In the genomic region with DNA sequence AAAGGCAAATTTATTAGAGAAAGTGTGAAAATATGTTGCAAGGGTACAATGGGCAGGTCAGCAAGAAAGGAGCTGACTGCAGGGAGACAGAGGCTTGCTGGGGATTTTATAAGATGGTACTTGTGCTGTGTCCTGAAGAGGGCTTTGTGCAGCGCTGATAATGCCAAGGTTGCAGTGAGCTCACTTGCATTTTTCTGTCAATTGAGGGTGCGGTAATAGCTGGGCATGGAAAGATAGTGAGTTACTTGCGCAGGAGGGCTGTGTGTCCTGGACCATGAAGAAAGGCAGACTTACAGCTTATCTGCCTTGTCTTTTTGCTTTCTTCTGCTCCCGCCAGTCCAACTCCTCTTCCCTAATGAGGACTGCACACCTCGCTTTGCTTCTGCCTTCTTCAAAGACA, we compare ENCODE assay signal across 19 cellular contexts.
"Had no signal": no experiment of that assay in that cellular context is flagged by ENCODE, and none has a peak within 500 bp of the region (broad histone marks: within the 10 kb centered on the region; RNA-seq: fewer than 3 reads in every experiment).

No MANE protein-coding gene starts in this region.

- H3K9me3 Mint-ChIP-seq: activated CD4-positive, alpha-beta memory T cell treated with anti-CD3 and anti-CD28 coated beads for 36 hours; activated naive CD8-positive, alpha-beta T cell treated with anti-CD3 and anti-CD28 coated beads for 36 hours; natural killer cell; stimulated activated naive B cell treated with anti-CD40 and anti-IgM and Interleukin-4, amounts not matched to agents 10 μg/mL and 1 μg/mL and 100 μg/mL, for 72 hours; T-helper 2 cell treated with Interferon-gamma antibody and Interleukin-4, amounts not matched to agents 5 μg/mL and 100 μg/mL, for 36 hours had no signal

- H3K27me3 Mint-ChIP-seq: activated CD4-positive, alpha-beta memory T cell treated with anti-CD3 and anti-CD28 coated beads for 36 hours; activated naive CD8-positive, alpha-beta T cell treated with anti-CD3 and anti-CD28 coated beads for 36 hours; stimulated activated naive B cell treated with anti-CD40 and anti-IgM and Interleukin-4, amounts not matched to agents 10 μg/mL and 1 μg/mL and 100 μg/mL, for 72 hours had no signal

- ATAC-seq: left cardiac atrium; natural killer cell; pancreas; right lobe of liver; stimulated activated naive B cell treated with anti-CD40 and anti-IgM and Interleukin-4, amounts not matched to agents 10 μg/mL and 1 μg/mL and 100 μg/mL, for 72 hours; upper lobe of right lung had no signal

- DNase-seq: activated CD4-positive, alpha-beta memory T cell treated with anti-CD3 and anti-CD28 coated beads for 36 hours; activated CD4-positive, CD25-positive, alpha-beta regulatory T cell treated with anti-CD3 and anti-CD28 coated beads, Interleukin-2, amount 50 U/mL, for 72 hours; activated gamma-delta T cell; activated naive CD8-positive, alpha-beta T cell treated with anti-CD3 and anti-CD28 coated beads for 36 hours; activated T-cell treated with anti-CD3 and anti-CD28 coated beads, Interleukin-2, amount 50 U/mL, for 1 hour; amygdala; dermis blood vessel endothelial cell; effector memory CD4-positive, alpha-beta T cell; hippocampal formation; left cardiac atrium; mesendoderm; natural killer cell; pancreas; right lobe of liver; stimulated activated CD4-positive, alpha-beta T cell treated with anti-CD3 and anti-CD28 coated beads, Interleukin-4, amount 100 ng/mL, for 24 hours; stimulated activated naive B cell treated with anti-CD40 and anti-IgM and Interleukin-4, amounts not matched to agents 10 μg/mL and 1 μg/mL and 100 μg/mL, for 72 hours; SW 1271; upper lobe of right lung had no signal

- H3K27ac Mint-ChIP-seq: activated CD4-positive, alpha-beta memory T cell treated with anti-CD3 and anti-CD28 coated beads for 36 hours; activated naive CD8-positive, alpha-beta T cell treated with anti-CD3 and anti-CD28 coated beads for 36 hours; natural killer cell; stimulated activated naive B cell treated with anti-CD40 and anti-IgM and Interleukin-4, amounts not matched to agents 10 μg/mL and 1 μg/mL and 100 μg/mL, for 72 hours; T-helper 2 cell treated with Interferon-gamma antibody and Interleukin-4, amounts not matched to agents 5 μg/mL and 100 μg/mL, for 36 hours had no signal

- H3K4me3 Mint-ChIP-seq: activated CD4-positive, alpha-beta memory T cell treated with anti-CD3 and anti-CD28 coated beads for 36 hours; activated naive CD8-positive, alpha-beta T cell treated with anti-CD3 and anti-CD28 coated beads for 36 hours; natural killer cell; stimulated activated naive B cell treated with anti-CD40 and anti-IgM and Interleukin-4, amounts not matched to agents 10 μg/mL and 1 μg/mL and 100 μg/mL, for 72 hours; T-helper 2 cell treated with Interferon-gamma antibody and Interleukin-4, amounts not matched to agents 5 μg/mL and 100 μg/mL, for 36 hours had no signal
